26 cellular contexts compared by ENCODE assay signal in genomic region chr10:1022413-1022812, GRCh38. TPM values are rescaled to one million over a fixed set of nuclear protein-coding genes. Genes with fewer than 3 reads are reported as not detected.
DNase-seq lines count a peak whose midpoint lies in the region; ATAC-seq and TF ChIP-seq lines count a peak whose summit lies in the region.
"Had no signal": no experiment of that assay in that cellular context is flagged by ENCODE, and none has a peak within 500 bp of the region (broad histone marks: within the 10 kb centered on the region; RNA-seq: fewer than 3 reads in every experiment).

No MANE protein-coding gene starts in this region.

- H3K79me2 ChIP-seq in H9 (ENCODE audit: insufficient read depth, low read length) = no peaks in the 10 kb centered on the region
- H3K79me2 ChIP-seq in OCI-LY7 (ENCODE audit: insufficient read depth, low read depth, low read length) = no peaks in the 10 kb centered on the region

- H3K27ac ChIP-seq in H9 (ENCODE audit: insufficient read length, low read depth, low read length) (no peak overlapping the region), dorsolateral prefrontal cortex (peak overlapping the region in 46 of 59 donors; percentile 2 to 82 (median 54)), left ventricle myocardium inferior (replicated peaks) (peak overlapping the region; percentile 77), tibial artery (no peak overlapping the region), OCI-LY7 (ENCODE audit: low read depth, low read length, poor library complexity, severe bottlenecking) (no peak overlapping the region)
- H3K27ac ChIP-seq: BLaER1 treated with 17β-estradiol and CSF1 and Interleukin-3, amounts not matched to agents 10 nM and 100 nM; esophagus muscularis mucosa; tibial nerve; VCaP had no signal

- no peak overlapping the region for H3K56ac ChIP-seq in H9 (ENCODE audit: insufficient read length, low read depth, low read length)

- H3K4me1 ChIP-seq in H9 (ENCODE audit: insufficient read depth, low read length) (no peaks in the 10 kb centered on the region), left ventricle myocardium inferior (peaks cover 11% of the 10 kb centered on the region), tibial artery (no peaks in the 10 kb centered on the region), OCI-LY7 (ENCODE audit: insufficient read depth, low read length, poor library complexity, severe bottlenecking) (no peaks in the 10 kb centered on the region)
- H3K4me1 ChIP-seq: BLaER1 treated with 17β-estradiol and CSF1 and Interleukin-3, amounts not matched to agents 10 nM and 100 nM; esophagus muscularis mucosa; tibial nerve had no signal

- H3K27me3 ChIP-seq in H9 (ENCODE audit: insufficient read depth, low read length) (no peaks in the 10 kb centered on the region), dorsolateral prefrontal cortex (no peaks in the 10 kb centered on the region), left ventricle myocardium inferior (ENCODE audit: low read depth) (no peaks in the 10 kb centered on the region), tibial artery (no peaks in the 10 kb centered on the region)
- H3K27me3 ChIP-seq: BLaER1 treated with 17β-estradiol and CSF1 and Interleukin-3, amounts not matched to agents 10 nM and 100 nM; esophagus muscularis mucosa; tibial nerve had no signal

- no peak overlapping the region for H3K23ac ChIP-seq in H9 (ENCODE audit: insufficient read length, low read depth, low read length)

- no peak overlapping the region for H4K5ac ChIP-seq in H9 (ENCODE audit: insufficient read length, low read depth, low read length)

- H3K4me3 Mint-ChIP-seq in H9 = no peak overlapping the region; a peak in 1 of 5 replicates
- H3K4me3 Mint-ChIP-seq in natural killer cell treated with Interleukin-12 subunit alpha and Interleukin-12 subunit beta and Interleukin-15 and Interleukin-18, amount 100 ng/mL, for 72 hours = no peak overlapping the region
- H3K4me3 Mint-ChIP-seq in nephron progenitor cell = no peak overlapping the region
- H3K4me3 Mint-ChIP-seq: HFFc6 had no signal

- 0 out of 5 replicates have a peak, but pooled peaks cover 0 to 2% of the 10 kb centered on the region in 2 experiments for H3K9me3 Mint-ChIP-seq in H9
- H3K9me3 Mint-ChIP-seq in natural killer cell treated with Interleukin-12 subunit alpha and Interleukin-12 subunit beta and Interleukin-15 and Interleukin-18, amount 100 ng/mL, for 72 hours = no peaks in the 10 kb centered on the region
- no peaks in the 10 kb centered on the region for H3K9me3 Mint-ChIP-seq in nephron progenitor cell
- H3K9me3 Mint-ChIP-seq: HFFc6 had no signal

- TF ChIP-seq CTCF in H9 (conservative IDR thresholded peaks at IDR 0.05) = no peak
- TF ChIP-seq CTCF in dorsolateral prefrontal cortex (IDR thresholded peaks at IDR 0.05 in 54 of 56, conservative IDR thresholded peaks at IDR 0.05 in 2 of 56; ENCODE audit: low read depth in 1 of 56, partially characterized antibody in 56 of 56) = peak in 37 of 56 donors; percentile 8 to 48 (median 33)
- no peak for TF ChIP-seq CTCF in left ventricle myocardium inferior (IDR thresholded peaks at IDR 0.05; ENCODE audit: borderline replicate concordance)
- TF ChIP-seq CTCF in tibial artery (IDR thresholded peaks at IDR 0.05) = no peak
- TF ChIP-seq CTCF in nephron progenitor cell (IDR thresholded peaks at IDR 0.05) = no peak
- no peak for TF ChIP-seq CTCF in OCI-LY7 (conservative IDR thresholded peaks at IDR 0.05; ENCODE audit: low read length)

- no peak overlapping the region for H2BK15ac ChIP-seq in H9 (ENCODE audit: low read depth, low read length)

- no peak overlapping the region for H4K91ac ChIP-seq in H9 (ENCODE audit: insufficient read length, low read depth, low read length)

- H3K4me2 ChIP-seq in H9 (ENCODE audit: insufficient read depth, insufficient read length, low read length) (no peak overlapping the region), OCI-LY7 (ENCODE audit: low read length) (no peak overlapping the region)
- H3K4me2 ChIP-seq: BLaER1 treated with 17β-estradiol and CSF1 and Interleukin-3, amounts not matched to agents 10 nM and 100 nM had no signal

- H3K23me2 ChIP-seq in H9 (ENCODE audit: insufficient read length, low read depth, low read length, poor library complexity, severe bottlenecking) = no peaks in the 10 kb centered on the region

- no peak for DNase-seq in H9
- DNase-seq in dorsolateral prefrontal cortex = peak in 8 of 10 donors; percentile 53 to 73 (median 66)
- DNase-seq in left ventricle myocardium inferior = peak; percentile 29
- DNase-seq in pons (ENCODE audit: low spot score) = peak; percentile 87
- no peak for DNase-seq in natural killer cell treated with Interleukin-12 subunit alpha and Interleukin-12 subunit beta and Interleukin-15 and Interleukin-18, amount 100 ng/mL, for 72 hours (ENCODE audit: low spot score)
- DNase-seq in tibial artery = no peak
- no peak for DNase-seq in nephron progenitor cell
- no peak for DNase-seq in OCI-LY7 (ENCODE audit: low spot score)
- DNase-seq: activated CD4-positive, alpha-beta T cell treated with anti-CD3 and anti-CD28 coated beads, Interleukin-2, amount 50 U/mL, for 4 hours; activated naive CD4-positive, alpha-beta T cell; EL; HFFc6; NCI-H1436; NCI-H2171 treated with DMSO at 0.1 percent for 48 hours; NCI-H748 treated with DMSO at 0.1 percent for 48 hours; PC-3; stimulated activated naive CD4-positive, alpha-beta T cell; T-helper 2 cell had no signal

- no peak overlapping the region for H2BK120ac ChIP-seq in H9 (ENCODE audit: low read depth, low read length, poor library complexity, severe bottlenecking)

- peak overlapping the region in 2 of 3 experiments; percentile 40 to 53; a peak in 3 of 7 replicates for H3K27ac Mint-ChIP-seq in H9
- H3K27ac Mint-ChIP-seq in natural killer cell treated with Interleukin-12 subunit alpha and Interleukin-12 subunit beta and Interleukin-15 and Interleukin-18, amount 100 ng/mL, for 72 hours = peak overlapping the region in 1 of 2 donors; percentile 32
- no peak overlapping the region for H3K27ac Mint-ChIP-seq in nephron progenitor cell
- H3K27ac Mint-ChIP-seq: HFFc6 had no signal

- no peaks in the 10 kb centered on the region for H3K27me3 Mint-ChIP-seq in H9 (ENCODE audit: low read depth)
- no peaks in the 10 kb centered on the region for H3K27me3 Mint-ChIP-seq in natural killer cell treated with Interleukin-12 subunit alpha and Interleukin-12 subunit beta and Interleukin-15 and Interleukin-18, amount 100 ng/mL, for 72 hours
- H3K27me3 Mint-ChIP-seq in nephron progenitor cell (ENCODE audit: low read depth, poor library complexity) = peaks cover 2% of the 10 kb centered on the region

- H3K4me3 ChIP-seq in dorsolateral prefrontal cortex = peak overlapping the region in 58 of 59 donors; percentile 4 to 65 (median 45)
- H3K4me3 ChIP-seq in left ventricle myocardium inferior = peak overlapping the region; percentile 60
- H3K4me3 ChIP-seq in tibial artery = no peak overlapping the region
- no peak overlapping the region for H3K4me3 ChIP-seq in OCI-LY7 (ENCODE audit: low read depth, low read length, poor library complexity, severe bottlenecking)
- H3K4me3 ChIP-seq: BLaER1 treated with 17β-estradiol and CSF1 and Interleukin-3, amounts not matched to agents 10 nM and 100 nM; esophagus muscularis mucosa; lung; tibial nerve had no signal

- no peak overlapping the region for H2AK5ac ChIP-seq in H9 (ENCODE audit: insufficient read length, low read length)

- no peak overlapping the region for H3T11ph ChIP-seq in H9 (ENCODE audit: low read length)

- intact Hi-C loops in dorsolateral prefrontal cortex (cut with DNase I) = no loop called here
- intact Hi-C loops in left ventricle myocardium inferior (cut with micrococcal nuclease) = no loop called here
- intact Hi-C loops in tibial artery (cut with DNase I; ENCODE audit: low total_unique reads) = no loop called here
- intact Hi-C loops in OCI-LY7 (cut with micrococcal nuclease; ENCODE audit: unreplicated experiment) = no loop called here

- H2AFZ ChIP-seq in H9 (ENCODE audit: low read length) (no peak overlapping the region), OCI-LY7 (ENCODE audit: low read length) (no peak overlapping the region)

- no peak overlapping the region for H2BK20ac ChIP-seq in H9 (ENCODE audit: low read depth, low read length, poor library complexity, severe bottlenecking)

- no TSS peak for BruUV-seq in OCI-LY7 (replicated peaks; lab: Mats Ljungman, UMichigan)

- H3K18ac ChIP-seq in H9 (ENCODE audit: insufficient read length, low read depth, low read length) = no peak overlapping the region

- no peak overlapping the region for H3K4ac ChIP-seq in H9 (ENCODE audit: low read depth, low read length)

- no peak overlapping the region for H4K8ac ChIP-seq in H9 (replicated peaks; ENCODE audit: insufficient read length, low read depth, low read length)

- peaks cover 25% of the 10 kb centered on the region for H3K36me3 ChIP-seq in left ventricle myocardium inferior
- H3K36me3 ChIP-seq in tibial artery = peaks cover 18 to 38% (median 24%) of the 10 kb centered on the region in 3 donors
- peaks cover 67% of the 10 kb centered on the region for H3K36me3 ChIP-seq in OCI-LY7 (ENCODE audit: insufficient read depth, low read length)

- no peaks in the 10 kb centered on the region for H3K9me2 ChIP-seq in OCI-LY7 (ENCODE audit: insufficient read depth, low read length)

- no peak overlapping the region for H2BK5ac ChIP-seq in H9 (ENCODE audit: insufficient read length, low read length)

- POLR2A ChIA-PET in OCI-LY7 (lab: Charles Lee) = no interaction called here

- H3K9me3 ChIP-seq in H9 (ENCODE audit: control insufficient read depth, low read depth, low read length) = no peaks in the 10 kb centered on the region
- H3K9me3 ChIP-seq in left ventricle myocardium inferior (replicated peaks) = no peaks in the 10 kb centered on the region
- H3K9me3 ChIP-seq in tibial artery = no peaks in the 10 kb centered on the region
- no peaks in the 10 kb centered on the region for H3K9me3 ChIP-seq in OCI-LY7 (ENCODE audit: low read length)
- H3K9me3 ChIP-seq: BLaER1 treated with 17β-estradiol and CSF1 and Interleukin-3, amounts not matched to agents 10 nM and 100 nM; esophagus muscularis mucosa; tibial nerve had no signal

- H3K14ac ChIP-seq in H9 (ENCODE audit: insufficient read depth, low read length) = no peak overlapping the region; the same call in 1 of the 2 replicates

- no CpG with 5 or more reads among the region's 12 CpGs for WGBS in H9 (ENCODE audit: extremely low coverage, insufficient read length, low lambda C conversion rate)

- H2BK12ac ChIP-seq in H9 (ENCODE audit: insufficient read length, low read depth, low read length) = no peak overlapping the region

- H3K36me3 Mint-ChIP-seq in H9 (ENCODE audit: insufficient read depth in 1 of 3, low read depth in 3 of 3) (peaks cover 19 to 38% (median 29%) of the 10 kb centered on the region in 3 experiments), nephron progenitor cell (ENCODE audit: low read depth) (peaks cover 47% of the 10 kb centered on the region)
- H3K36me3 Mint-ChIP-seq in natural killer cell treated with Interleukin-12 subunit alpha and Interleukin-12 subunit beta and Interleukin-15 and Interleukin-18, amount 100 ng/mL, for 72 hours = peaks cover 10% of the 10 kb centered on the region

- no peak overlapping the region for H3K9ac ChIP-seq in H9 (ENCODE audit: extremely low read depth, insufficient read length, low read length)
- H3K9ac ChIP-seq: BLaER1 treated with 17β-estradiol and CSF1 and Interleukin-3, amounts not matched to agents 10 nM and 100 nM had no signal

- no peaks in the 10 kb centered on the region for H3K79me1 ChIP-seq in H9 (ENCODE audit: insufficient read depth, low read depth, low read length, poor library complexity, severe bottlenecking)

- H4K20me1 ChIP-seq in H9 (ENCODE audit: control insufficient read depth, insufficient read depth, insufficient read length) = no peaks in the 10 kb centered on the region
- no peaks in the 10 kb centered on the region for H4K20me1 ChIP-seq in OCI-LY7 (ENCODE audit: insufficient read depth, low read length)

- H3K4me1 Mint-ChIP-seq in H9 (peaks cover 4 to 9% of the 10 kb centered on the region in 2 experiments; a peak in 3 of 4 replicates), nephron progenitor cell (no peaks in the 10 kb centered on the region)
- H3K4me1 Mint-ChIP-seq in natural killer cell treated with Interleukin-12 subunit alpha and Interleukin-12 subunit beta and Interleukin-15 and Interleukin-18, amount 100 ng/mL, for 72 hours (ENCODE audit: low read depth in 2 of 2) = peaks cover 0 to 5% of the 10 kb centered on the region in 2 donors

- CTCF ChIA-PET in OCI-LY7 (lab: Charles Lee; ENCODE audit: unreplicated experiment) = no interaction called here

- no peak for ATAC-seq in natural killer cell treated with Interleukin-12 subunit alpha and Interleukin-12 subunit beta and Interleukin-15 and Interleukin-18, amount 100 ng/mL, for 72 hours
- ATAC-seq: PC-3 had no signal

RNA-seq across cellular contexts. Expression of gene IDI2, which starts 3.2 kb away (rescaled TPM):
- not detected in 2 replicates for total RNA-seq in H9 (2021)
- total RNA-seq in dorsolateral prefrontal cortex = under 1 TPM in 1 of 120 experiments, not detected in 119; 0.75 TPM
- total RNA-seq in left ventricle myocardium inferior = 0.33 TPM
- not detected for total RNA-seq in natural killer cell treated with Interleukin-12 subunit alpha and Interleukin-12 subunit beta and Interleukin-15 and Interleukin-18, amount 100 ng/mL, for 72 hours
- total RNA-seq in OCI-LY7 (2014; rRNA removed; shearing (Covaris generic)) = not detected in 2 replicates
- not detected in 2 replicates for total RNA-seq in OCI-LY7 (2022)
- total RNA-seq: bronchial epithelial cell, esophagus muscularis mucosa, HFFc6, MCF 10A, omental fat pad, PC-3 had no signal

RNA-seq across cellular contexts. Expression of gene IDI1, which starts 26.5 kb away (rescaled TPM):
- total RNA-seq in H9 (2021) (40.8 and 44.7 TPM in 2 replicates), dorsolateral prefrontal cortex (100 to 1,000 TPM in 1 of 120 experiments, 10 to 100 TPM in 119; 35.1 to 115 (median 59.2) TPM), left ventricle myocardium inferior (15.6 TPM), OCI-LY7 (2022) (105 and 106 TPM in 2 replicates)
- total RNA-seq in natural killer cell treated with Interleukin-12 subunit alpha and Interleukin-12 subunit beta and Interleukin-15 and Interleukin-18, amount 100 ng/mL, for 72 hours = 100 to 1,000 TPM in 1 of 2 donors, 10 to 100 TPM in 1; 85.7 to 140 TPM
- total RNA-seq in OCI-LY7 (2014; rRNA removed; shearing (Covaris generic)) = 98.2 and 112 TPM in 2 replicates

RNA-seq across cellular contexts. Expression of gene WDR37, which starts 33.8 kb away (rescaled TPM):
- total RNA-seq in H9 (2021) (13.1 and 14.0 TPM in 2 replicates), dorsolateral prefrontal cortex (100 to 1,000 TPM in 2 of 120 experiments, 10 to 100 TPM in 118; 39.0 to 104 (median 78.6) TPM), left ventricle myocardium inferior (28.2 TPM), OCI-LY7 (2022) (18.9 and 19.9 TPM in 2 replicates)
- 10 to 100 TPM; 31.8 to 37.6 TPM for total RNA-seq in natural killer cell treated with Interleukin-12 subunit alpha and Interleukin-12 subunit beta and Interleukin-15 and Interleukin-18, amount 100 ng/mL, for 72 hours
- total RNA-seq in OCI-LY7 (2014; rRNA removed; shearing (Covaris generic)) = 8.5 and 9.7 TPM in 2 replicates

RNA-seq across cellular contexts. Expression of gene GTPBP4, which starts 34.2 kb away (rescaled TPM):
- 131 and 134 TPM in 2 replicates for total RNA-seq in H9 (2021)
- total RNA-seq in dorsolateral prefrontal cortex = 10 to 100 TPM; 20.9 to 41.8 (median 31.2) TPM
- total RNA-seq in left ventricle myocardium inferior = 33.8 TPM
- total RNA-seq in natural killer cell treated with Interleukin-12 subunit alpha and Interleukin-12 subunit beta and Interleukin-15 and Interleukin-18, amount 100 ng/mL, for 72 hours = 100 to 1,000 TPM; 123 to 160 TPM
- 61.0 and 82.0 TPM in 2 replicates for total RNA-seq in OCI-LY7 (2014; rRNA removed; shearing (Covaris generic))
- total RNA-seq in OCI-LY7 (2022) = 92.9 and 108 TPM in 2 replicates

Comparison
In these comparisons a context has a peak if more than half of its experiments do, and no peak if none do; other contexts are left out.
1. DNase-seq: peak in dorsolateral prefrontal cortex (8 of 10), left ventricle myocardium inferior (single experiment) and pons (single experiment); none in H9 (single experiment), natural killer cell treated with Interleukin-12 subunit alpha and Interleukin-12 subunit beta and Interleukin-15 and Interleukin-18, amount 100 ng/mL, for 72 hours (single experiment), tibial artery (0 of 2), nephron progenitor cell (single experiment) and OCI-LY7 (single experiment).
2. H3K27ac ChIP-seq: peak in dorsolateral prefrontal cortex (46 of 59) and left ventricle myocardium inferior (single experiment); none in H9 (single experiment), tibial artery (0 of 2) and OCI-LY7 (single experiment).
3. CTCF ChIP-seq: peak in dorsolateral prefrontal cortex (37 of 56); none in H9 (single experiment), left ventricle myocardium inferior (single experiment), tibial artery (0 of 2), nephron progenitor cell (single experiment) and OCI-LY7 (single experiment).
4. H3K4me3 ChIP-seq: peak in dorsolateral prefrontal cortex (58 of 59) and left ventricle myocardium inferior (single experiment); none in tibial artery (0 of 2) and OCI-LY7 (single experiment).